ENCODE assay signal across 10 cellular contexts in the genomic region with DNA sequence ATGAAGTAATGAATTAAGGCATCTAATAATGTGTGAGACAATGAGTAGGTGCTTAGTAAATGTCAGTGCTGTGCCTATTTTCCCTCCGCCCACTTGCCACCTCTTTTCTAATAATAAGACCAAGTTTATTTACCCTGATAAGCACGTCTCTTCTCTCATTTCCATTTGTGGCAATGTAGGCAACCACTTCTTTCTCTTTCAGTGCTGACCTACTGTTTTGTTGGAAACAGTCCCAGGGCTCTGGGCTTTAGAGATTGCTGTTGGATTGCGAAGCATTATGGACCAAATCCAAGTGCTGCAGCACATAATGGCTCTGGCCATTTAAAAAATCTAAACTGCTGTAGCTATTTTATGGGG.
DNase-seq lines count a peak whose midpoint lies in the region; ATAC-seq and TF ChIP-seq lines count a peak whose summit lies in the region.
"Had no signal": no experiment of that assay in that cellular context is flagged by ENCODE, and none has a peak within 500 bp of the region (broad histone marks: within the 10 kb centered on the region; RNA-seq: fewer than 3 reads in every experiment).

No MANE protein-coding gene starts in this region.

- H3K9ac ChIP-seq in adipocyte (ENCODE audit: low read length) = peak overlapping the region; percentile 62

- H3K4me3 ChIP-seq in adipocyte (ENCODE audit: low read length) (peak overlapping the region; percentile 37), right cardiac atrium (ENCODE audit: low read length) (no peak overlapping the region), thoracic aorta (peak overlapping the region; percentile 15)

- WGBS in right cardiac atrium = 12% methylated on average over 3 of the region's 3 CpGs

- ATAC-seq in right cardiac atrium (peak; percentile 85 to 90), thoracic aorta (ENCODE audit: insufficient number of reproducible peaks, low FRiP score, low read depth) (peak; percentile 85), HG03139 (IDR thresholded peaks at IDR 0.05; ENCODE audit: unreplicated experiment) (no peak), HG02678 (IDR thresholded peaks at IDR 0.05; ENCODE audit: unreplicated experiment) (no peak)
- ATAC-seq: naive thymus-derived CD8-positive, alpha-beta T cell had no signal

- H3K27me3 ChIP-seq in adipocyte (replicated peaks; ENCODE audit: control insufficient read depth, insufficient read depth, low read length) = no peaks in the 10 kb centered on the region
- no peaks in the 10 kb centered on the region for H3K27me3 ChIP-seq in right cardiac atrium (ENCODE audit: control insufficient read depth, insufficient read depth)
- H3K27me3 ChIP-seq in thoracic aorta (replicated peaks; ENCODE audit: insufficient read depth) = no peaks in the 10 kb centered on the region

- H3K4me1 ChIP-seq in adipocyte (ENCODE audit: control insufficient read depth, insufficient read depth, low read length) (peaks cover 38% of the 10 kb centered on the region), right cardiac atrium (ENCODE audit: control insufficient read depth, insufficient read depth, low read length) (peaks cover 2% of the 10 kb centered on the region), thoracic aorta (ENCODE audit: control insufficient read depth in 1 of 2, low read depth in 2 of 2) (peaks cover 14 to 43% of the 10 kb centered on the region in 2 donors)

- DNase-seq in NCI-H748 (lab: John Stamatoyannopoulos, UW; ENCODE audit: unreplicated experiment) (peak; percentile 58), NCI-H748 treated with DMSO at 0.1 percent for 48 hours (lab: John Stamatoyannopoulos, UW) (no peak), adipocyte (ENCODE audit: low read depth) (peak; percentile 89), right cardiac atrium (peak in 1 of 3 donors; percentile 38), thoracic aorta (ENCODE audit: low spot score) (peak; percentile 16), NCI-H1417 treated with DMSO at 0.1 percent for 48 hours (lab: John Stamatoyannopoulos, UW) (no peak)
- DNase-seq: activated naive CD8-positive, alpha-beta T cell treated with anti-CD3 and anti-CD28 coated beads, Interleukin-2, amount 10 ng/mL, durations not matched to agents 7 days and 5 days; naive thymus-derived CD8-positive, alpha-beta T cell had no signal

- no peaks in the 10 kb centered on the region for H3K36me3 ChIP-seq in adipocyte (ENCODE audit: control insufficient read depth, insufficient read depth, low read length, severe bottlenecking)
- no peaks in the 10 kb centered on the region for H3K36me3 ChIP-seq in thoracic aorta

- H3K9me3 ChIP-seq in adipocyte (ENCODE audit: control insufficient read depth, low read length) = no peaks in the 10 kb centered on the region
- H3K9me3 ChIP-seq in right cardiac atrium (ENCODE audit: control insufficient read depth, low read length) = no peaks in the 10 kb centered on the region
- no peaks in the 10 kb centered on the region for H3K9me3 ChIP-seq in thoracic aorta

- intact Hi-C loops in right cardiac atrium (cut with DNase I) = loop anchor here in 3 of 4 donors (10.0 kb wide), 4 partner anchors 57 to 987 kb away; no protein-coding TSS in a partner anchor

- H3K27ac ChIP-seq in right cardiac atrium (ENCODE audit: low read length) = no peak overlapping the region
- peak overlapping the region; percentile 19 to 25 for H3K27ac ChIP-seq in thoracic aorta

- TF ChIP-seq CTCF in thoracic aorta (IDR thresholded peaks at IDR 0.05) = no peak

Comparison
In these comparisons a context has a peak if more than half of its experiments do, and no peak if none do; other contexts are left out.
1. DNase-seq: peak in NCI-H748 (single experiment), adipocyte (single experiment) and thoracic aorta (single experiment); none in NCI-H748 treated with DMSO at 0.1 percent for 48 hours (single experiment) and NCI-H1417 treated with DMSO at 0.1 percent for 48 hours (single experiment).
2. ATAC-seq: peak in right cardiac atrium (2 of 2) and thoracic aorta (single experiment); none in HG03139 (single experiment) and HG02678 (single experiment).